ENCODE assay signal across 7 cellular contexts in the genomic region with DNA sequence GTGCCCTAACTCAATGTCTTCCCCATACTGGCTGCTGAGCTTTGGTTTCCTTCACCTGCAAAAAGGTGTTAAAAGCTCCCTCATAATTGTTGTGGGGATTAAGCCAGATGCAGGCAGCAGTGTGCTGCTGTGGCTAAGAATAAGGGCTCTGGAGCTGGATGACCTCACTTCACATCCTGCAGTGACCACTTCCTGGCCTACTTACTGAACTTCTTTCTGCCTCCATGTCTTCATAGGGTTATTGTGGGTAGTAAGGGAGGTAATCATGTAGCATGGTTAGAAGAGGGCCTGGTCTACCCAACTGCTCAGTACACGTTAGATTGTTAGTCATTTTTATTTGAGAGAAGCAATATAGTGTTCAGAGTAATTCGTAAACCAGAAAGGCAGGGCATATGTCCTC. TPM values are rescaled to one million over a fixed set of nuclear protein-coding genes. Genes with fewer than 3 reads are reported as not detected.
A peak's percentile ranks its signal among the peaks of the same experiment; 100 is the strongest.
DNase-seq lines count a peak whose midpoint lies in the region; ATAC-seq and TF ChIP-seq lines count a peak whose summit lies in the region.

No MANE protein-coding gene starts in this region.

- no TSS peak for BruUV-seq in Calu3 (replicated peaks; lab: Mats Ljungman, UMichigan)

- H3K27me3 Mint-ChIP-seq in naive thymus-derived CD8-positive, alpha-beta T cell: no peaks in the 10 kb centered on the region
- no peaks in the 10 kb centered on the region for H3K27me3 Mint-ChIP-seq in Calu3 (ENCODE audit: unreplicated experiment)

- DNase-seq in SK-MEL-5 (ENCODE audit: low read depth, low spot score) (peak; percentile 22), Calu3 (no peak), NCI-H1048 (lab: John Stamatoyannopoulos, UW) (no peak), amniotic stem cell (lab: John Stamatoyannopoulos, UW) (no peak)
- DNase-seq in naive thymus-derived CD8-positive, alpha-beta T cell: peak in 4 of 10 donors; percentile 10 to 47 (median 14)

- ATAC-seq in GM18907 (IDR thresholded peaks at IDR 0.05; ENCODE audit: unreplicated experiment) (peak; percentile 95), HG02798 (IDR thresholded peaks at IDR 0.05; ENCODE audit: poor library complexity, unreplicated experiment) (peak; percentile 50)
- ATAC-seq in naive thymus-derived CD8-positive, alpha-beta T cell: peak; percentile 42 to 68

- CTCF ChIA-PET in Calu3 (lab: Charles Lee): interaction anchor here (0.6 kb wide), 1 partner anchor 56 kb away, joined by 3 read pairs; no protein-coding TSS in a partner anchor

- peaks cover 5 to 19% (median 13%) of the 10 kb centered on the region in 4 donors for H3K4me1 Mint-ChIP-seq in naive thymus-derived CD8-positive, alpha-beta T cell
- no peaks in the 10 kb centered on the region for H3K4me1 Mint-ChIP-seq in Calu3 (ENCODE audit: low read depth, unreplicated experiment)

- peak overlapping the region in 3 of 10 donors; percentile 22 to 89 (median 71) for H3K27ac Mint-ChIP-seq in naive thymus-derived CD8-positive, alpha-beta T cell
- H3K27ac Mint-ChIP-seq in Calu3 (ENCODE audit: unreplicated experiment): no peak overlapping the region

- TF ChIP-seq CTCF in Calu3 (IDR thresholded peaks at IDR 0.05; ENCODE audit: unreplicated experiment): no peak

- H3K4me3 Mint-ChIP-seq in naive thymus-derived CD8-positive, alpha-beta T cell: peak overlapping the region in 1 of 10 donors; percentile 40
- H3K4me3 Mint-ChIP-seq in Calu3 (ENCODE audit: low read depth, unreplicated experiment): no peak overlapping the region

- intact Hi-C loops in Calu3 (cut with micrococcal nuclease; ENCODE audit: unreplicated experiment): no loop called here

- H3K9me3 Mint-ChIP-seq in naive thymus-derived CD8-positive, alpha-beta T cell: no peaks in the 10 kb centered on the region
- no peaks in the 10 kb centered on the region for H3K9me3 Mint-ChIP-seq in Calu3 (ENCODE audit: low read depth, unreplicated experiment)

- H3K36me3 Mint-ChIP-seq in naive thymus-derived CD8-positive, alpha-beta T cell: peaks cover 16 to 69% (median 40%) of the 10 kb centered on the region in 3 donors
- H3K36me3 Mint-ChIP-seq in Calu3 (ENCODE audit: insufficient read depth, unreplicated experiment): peaks cover 5% of the 10 kb centered on the region

- POLR2A ChIA-PET in naive thymus-derived CD8-positive, alpha-beta T cell (lab: Charles Lee): interaction anchor here (2.6 kb wide), 1 partner anchor 18 kb away, joined by 11 read pairs; a partner anchor contains a TSS

- in situ Hi-C loops in SK-MEL-5 (cut with HindIII; ENCODE audit: low pct_unique_long_range_greater_than_20kb, low sequenced_read_pairs): no loop called here

RNA-seq across cellular contexts. Expression of a gene that starts 18.4 kb away (rescaled TPM):
- 35.0 and 35.3 TPM in 2 replicates for total RNA-seq in SK-MEL-5 (2014; rRNA removed; shearing (Covaris generic))
- polyA plus RNA-seq in SK-MEL-5 (2015; cell fraction: cytosol; rRNA removed): 49.7 and 107 TPM in 2 replicates
- polyA plus RNA-seq in SK-MEL-5 (2015; cell fraction: nucleus; rRNA removed): 27.6 and 28.6 TPM in 2 replicates
- 10 to 100 TPM; 18.7 to 21.1 TPM for total RNA-seq in naive thymus-derived CD8-positive, alpha-beta T cell
- 10 to 100 TPM; 23.4 to 28.0 (median 25.1) TPM for polyA plus RNA-seq in naive thymus-derived CD8-positive, alpha-beta T cell
- 46.7 and 49.2 TPM in 2 replicates for total RNA-seq in Calu3 (2022)
